Comparison of ENCODE assay signal across 8 cellular contexts in genomic region chr1:89820423-89821321, GRCh38. TPM values are rescaled to one million over a fixed set of nuclear protein-coding genes. Genes with fewer than 3 reads are reported as not detected.
DNase-seq lines count a peak whose midpoint lies in the region; ATAC-seq, FAIRE-seq and TF ChIP-seq lines count a peak whose summit lies in the region.

Gene LRRC8D (plus strand): TSS chr1:89821032. CDS start chr1:89933069, 112,037 bp downstream.

- peaks cover 30 to 42% (median 38%) of the 10 kb centered on the region in 3 donors for H3K4me1 Mint-ChIP-seq in T-cell

- no peaks in the 10 kb centered on the region for H3K9me3 Mint-ChIP-seq in T-cell

- peak within 1 kb of the TSS; percentile 73 to 88 for H3K27ac Mint-ChIP-seq in T-cell

- peaks cover under 1% of the 10 kb centered on the region for H3K36me3 Mint-ChIP-seq in T-cell

- DNase-seq in GM12892 (ENCODE audit: insufficient read length) (peak; percentile 72), NCI-H1105 (lab: John Stamatoyannopoulos, UW) (peak; percentile 91), T-cell (peak; percentile 11 to 67 (median 40)), adrenal gland (peak; percentile 87 to 93 (median 90)), heart left ventricle (peak; percentile 86 to 93 (median 88)), posterior cingulate gyrus (peak; percentile 85 to 98 (median 92)), ureter (ENCODE audit: low spot score) (peak; percentile 80)

- H3K27me3 ChIP-seq in adrenal gland (no peaks in the 10 kb centered on the region), heart left ventricle (no peaks in the 10 kb centered on the region)

- no peaks in the 10 kb centered on the region for H3K27me3 Mint-ChIP-seq in T-cell

- H3K4me3 Mint-ChIP-seq in T-cell = peak within 1 kb of the TSS; percentile 84 to 94 (median 87)

- ATAC-seq in HG02642 (IDR thresholded peaks at IDR 0.05; ENCODE audit: poor library complexity, unreplicated experiment) = peak; percentile 79
- ATAC-seq in T-cell (replicated peaks in 1 of 4) = peak; percentile 70 to 77 (median 71)
- ATAC-seq in heart left ventricle = peak; percentile 95 to 98 (median 98)

- TF ChIP-seq POLR2A in GM12892 (IDR thresholded peaks at IDR 0.05; ENCODE audit: low read depth, low read length) = peak; percentile 60; the same call in 1 of the 2 replicates
- peak; percentile 23 to 80 for TF ChIP-seq POLR2A in adrenal gland (IDR thresholded peaks at IDR 0.05)
- TF ChIP-seq POLR2A in heart left ventricle (IDR thresholded peaks at IDR 0.05) = peak; percentile 8 to 74

- peak; percentile 91 for FAIRE-seq in GM12892 (lab: Jason Lieb, UNC)

- H3K4me3 ChIP-seq in adrenal gland (peak within 1 kb of the TSS; percentile 51 to 95 (median 80)), heart left ventricle (peak within 1 kb of the TSS; percentile 69 to 99 (median 92))

- intact Hi-C loops in adrenal gland (cut with DNase I) (no loop called here), heart left ventricle (cut with DNase I) (loop anchor here in 4 of 10 donors (5.0 kb wide), 4 partner anchors 52 to 172 kb away; no protein-coding TSS in a partner anchor), posterior cingulate gyrus (cut with DNase I) (loop anchor here (5.0 kb wide), 1 partner anchor 167 kb away; no protein-coding TSS in a partner anchor)

- CTCF ChIA-PET in T-cell (lab: Charles Lee) = interaction anchor here in 1 of 2 donors (0.5 to 1.6 kb wide), 3 partner anchors 23 to 165 kb away, joined by 3 to 5 read pairs (median 5); no protein-coding TSS in a partner anchor

- H3K27ac ChIP-seq in adrenal gland (peak within 1 kb of the TSS in 4 of 5 donors; percentile 64 to 89 (median 75)), heart left ventricle (peak within 1 kb of the TSS; percentile 10 to 91 (median 78))

- TF ChIP-seq CTCF in adrenal gland (IDR thresholded peaks at IDR 0.05) = peak in 1 of 6 experiments; percentile 20
- peak in 2 of 12 donors; percentile 11 to 12 for TF ChIP-seq CTCF in heart left ventricle (IDR thresholded peaks at IDR 0.05)

- H3K36me3 ChIP-seq in adrenal gland (replicated peaks in 1 of 2) (no peaks in the 10 kb centered on the region), heart left ventricle (no peaks in the 10 kb centered on the region)

- POLR2A ChIA-PET in T-cell (lab: Charles Lee) = interaction anchor here in 1 of 2 donors (1.1 kb wide), 1 partner anchor 43 kb away, joined by 3 read pairs; no protein-coding TSS in a partner anchor

- H3K9me3 ChIP-seq in adrenal gland (replicated peaks in 1 of 3) (no peaks in the 10 kb centered on the region), heart left ventricle (no peaks in the 10 kb centered on the region)

- 1 to 3% (median 1%) methylated on average over 9 to 82 of the region's 82 CpGs for WGBS in adrenal gland, 4 donors
- WGBS in heart left ventricle, 4 donors = 0 to 1% (median 1%) methylated on average over 51 to 82 of the region's 82 CpGs

- peaks cover 0 to 19% of the 10 kb centered on the region in 2 donors for H3K4me1 ChIP-seq in adrenal gland (replicated peaks in 1 of 2)
- H3K4me1 ChIP-seq in heart left ventricle = peaks cover 0 to 54% (median 17%) of the 10 kb centered on the region in 12 donors

RNA-seq across cellular contexts. Expression of gene LRRC8D, which starts in this region (rescaled TPM):
- 8.1 TPM for polyA plus RNA-seq in GM12892 (2012; ENCODE audit: missing spikeins)
- total RNA-seq in T-cell = 10 to 100 TPM; 23.8 to 43.4 (median 33.0) TPM
- total RNA-seq in adrenal gland = 10 to 100 TPM; 40.9 to 79.8 (median 62.9) TPM
- polyA plus RNA-seq in adrenal gland = 10 to 100 TPM; 13.9 to 66.8 (median 20.5) TPM
- 10 to 100 TPM in 3 of 9 donors, 1 to 10 TPM in 6; 5.7 to 13.0 (median 8.0) TPM for total RNA-seq in heart left ventricle
- polyA plus RNA-seq in heart left ventricle = 10 to 100 TPM in 1 of 2 donors, 1 to 10 TPM in 1; 2.1 to 16.5 TPM
- total RNA-seq in ureter = 17.8 TPM

Comparison
In these comparisons a context has a peak if more than half of its experiments do, and no peak if none do; other contexts are left out.
1. Peak in every context shown above with its lines: DNase-seq, ATAC-seq, H3K4me3 ChIP-seq and H3K27ac ChIP-seq.
2. DNase-seq: peak in every context shown above with its lines; median percentile 92 in posterior cingulate gyrus; 91 in NCI-H1105; 90 in adrenal gland; 88 in heart left ventricle; 80 in ureter; 72 in GM12892; 40 in T-cell.